ENCODE assay signal across 8 cellular contexts in the genomic region with DNA sequence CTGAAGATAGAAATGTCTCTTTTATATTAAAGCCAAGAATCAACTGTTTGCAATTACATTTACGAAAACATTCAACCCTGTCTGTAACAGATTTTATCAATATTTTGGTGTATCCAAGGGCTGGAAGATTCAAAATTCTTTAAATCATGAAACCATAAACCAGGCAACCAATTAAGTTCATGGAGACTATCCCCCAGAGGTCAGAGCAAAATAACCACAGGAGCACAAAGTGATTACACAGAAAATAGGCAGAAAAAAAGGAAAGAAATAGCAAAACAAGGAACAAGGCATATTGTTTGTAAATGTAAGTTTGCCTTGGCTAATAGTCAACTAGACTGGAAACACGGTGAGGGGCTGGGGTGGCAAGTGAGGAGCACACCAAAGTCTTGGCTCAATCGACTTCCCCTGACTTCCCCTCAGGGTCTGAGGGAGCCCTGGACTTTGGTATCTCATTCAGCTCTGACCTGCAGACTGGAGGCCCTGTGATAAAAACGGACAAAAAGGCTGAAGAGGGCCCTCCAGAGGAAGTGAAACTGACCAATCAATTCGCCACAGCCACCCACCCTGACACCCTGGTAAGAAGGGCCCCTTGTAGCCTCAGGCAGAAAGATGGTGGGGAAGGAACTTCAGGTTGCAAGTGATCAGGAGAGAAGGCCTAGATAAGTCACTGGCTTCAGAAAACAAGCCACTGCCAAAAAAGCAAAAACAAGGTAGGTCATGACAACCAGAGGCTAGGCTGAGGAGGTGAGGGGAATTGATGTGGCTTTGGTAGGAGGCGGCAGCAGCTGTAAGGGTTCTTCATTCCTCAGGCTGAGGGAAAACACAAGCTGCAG. TPM values are rescaled to one million over a fixed set of nuclear protein-coding genes. Genes with fewer than 3 reads are reported as not detected.
DNase-seq lines count a peak whose midpoint lies in the region; ATAC-seq, FAIRE-seq and TF ChIP-seq lines count a peak whose summit lies in the region.

No MANE protein-coding gene starts in this region.

- peak overlapping the region; percentile 89; the same call in 1 of the 2 replicates for H3K9ac ChIP-seq in KMS-11
- H3K9ac ChIP-seq in endothelial cell of umbilical vein (replicated peaks; ENCODE audit: extremely low read depth, insufficient read depth, low read length) = no peak overlapping the region
- H3K9ac ChIP-seq in neural cell (ENCODE audit: low read length) = peak overlapping the region; percentile 96

- no peak for TF ChIP-seq CTCF in A673 (conservative IDR thresholded peaks at IDR 0.05; ENCODE audit: low read depth, low read length)
- TF ChIP-seq CTCF in KMS-11 (conservative IDR thresholded peaks at IDR 0.05; ENCODE audit: low read depth, low read length) = no peak
- no peak for TF ChIP-seq CTCF in endothelial cell of umbilical vein (IDR thresholded peaks at IDR 0.05; ENCODE audit: extremely low read depth in 1 of 2, insufficient read depth in 1 of 2, low read depth in 1 of 2, low read length in 2 of 2)
- TF ChIP-seq CTCF in neural cell (IDR thresholded peaks at IDR 0.05; ENCODE audit: poor library complexity, severe bottlenecking) = no peak

- H3K27ac ChIP-seq in A673 (ENCODE audit: low read depth, low read length, poor library complexity, severe bottlenecking) (peak overlapping the region; percentile 97), KMS-11 (peak overlapping the region; percentile 63), endothelial cell of umbilical vein (ENCODE audit: insufficient read depth, low read depth, low read length) (no peak overlapping the region), neural cell (ENCODE audit: low read length) (peak overlapping the region; percentile 93)

- H3K4me1 Mint-ChIP-seq in activated CD4-positive, alpha-beta memory T cell treated with anti-CD3 and anti-CD28 coated beads, Interleukin-2, amount 10 ng/mL, durations not matched to agents 7 days and 5 days = peaks cover 79% of the 10 kb centered on the region

- H3K36me3 Mint-ChIP-seq in activated CD4-positive, alpha-beta memory T cell treated with anti-CD3 and anti-CD28 coated beads, Interleukin-2, amount 10 ng/mL, durations not matched to agents 7 days and 5 days (ENCODE audit: low read depth) = peaks cover 22% of the 10 kb centered on the region

- no peaks in the 10 kb centered on the region for H3K27me3 Mint-ChIP-seq in activated CD4-positive, alpha-beta memory T cell treated with anti-CD3 and anti-CD28 coated beads, Interleukin-2, amount 10 ng/mL, durations not matched to agents 7 days and 5 days

- H3K79me2 ChIP-seq in KMS-11 (ENCODE audit: insufficient read depth, low read depth) (peaks cover 66% of the 10 kb centered on the region), endothelial cell of umbilical vein (ENCODE audit: control insufficient read depth, insufficient read depth, low read length) (peaks cover 18% of the 10 kb centered on the region), neural cell (replicated peaks; ENCODE audit: insufficient read depth, low read length) (peaks cover 70% of the 10 kb centered on the region)

- peak overlapping the region; percentile 58 for H3K4me2 ChIP-seq in KMS-11
- no peak overlapping the region for H3K4me2 ChIP-seq in endothelial cell of umbilical vein (ENCODE audit: insufficient read depth, low read length)
- peak overlapping the region; percentile 86 for H3K4me2 ChIP-seq in neural cell (ENCODE audit: low read length)

- TF ChIP-seq RAD21 in neural cell (conservative IDR thresholded peaks at IDR 0.05) = no peak

- no peaks in the 10 kb centered on the region for H3K9me2 ChIP-seq in neural cell (ENCODE audit: insufficient read depth, low read length)

- CTCF ChIA-PET in A673 (lab: Charles Lee) = interaction anchor here (0.9 kb wide), 1 partner anchor 216 kb away, joined by 3 read pairs; no protein-coding TSS in a partner anchor
- CTCF ChIA-PET in activated CD4-positive, alpha-beta memory T cell treated with anti-CD3 and anti-CD28 coated beads, Interleukin-2, amount 10 ng/mL, durations not matched to agents 7 days and 5 days (lab: Charles Lee) = interaction anchor here (0.7 to 4.3 kb wide), 12 partner anchors 9 to 260 kb away, joined by 3 to 37 read pairs (median 6); no protein-coding TSS in a partner anchor
- CTCF ChIA-PET in endothelial cell of umbilical vein (lab: Charles Lee) = interaction anchor here (1.4 to 4.8 kb wide), 4 partner anchors 26 to 306 kb away, joined by 3 to 38 read pairs (median 18); a partner anchor contains a TSS

- H3K4me3 Mint-ChIP-seq in activated CD4-positive, alpha-beta memory T cell treated with anti-CD3 and anti-CD28 coated beads, Interleukin-2, amount 10 ng/mL, durations not matched to agents 7 days and 5 days = peak overlapping the region; percentile 90

- dilution Hi-C loops in endothelial cell of umbilical vein (cut with MboI; ENCODE audit: extremely low pct_ligation_motif_present, low sequenced_read_pairs) = no loop called here

- peak; percentile 40 for ATAC-seq in GM18909 (IDR thresholded peaks at IDR 0.05; ENCODE audit: poor library complexity, unreplicated experiment)

- no peaks in the 10 kb centered on the region for H3F3A ChIP-seq in neural cell (ENCODE audit: insufficient read depth, low read length, poor library complexity, severe bottlenecking)

- no peaks in the 10 kb centered on the region for H3K9me1 ChIP-seq in endothelial cell of umbilical vein (replicated peaks; ENCODE audit: control insufficient read depth, extremely low read depth, insufficient read depth, low read length)

- intact Hi-C loops in A673 (cut with micrococcal nuclease; ENCODE audit: unreplicated experiment) (loop anchor here (2.0 to 5.0 kb wide), 2 partner anchors 80 to 124 kb away; no protein-coding TSS in a partner anchor), endothelial cell of umbilical vein (cut with micrococcal nuclease) (loop anchor here (5.0 kb wide), 2 partner anchors 59 to 84 kb away; no protein-coding TSS in a partner anchor)

- DNase-seq in A673 (ENCODE audit: low spot score) = peak; percentile 28
- DNase-seq in activated CD4-positive, alpha-beta memory T cell treated with anti-CD3 and anti-CD28 coated beads, Interleukin-2, amount 10 ng/mL, durations not matched to agents 7 days and 5 days = peak; percentile 35
- no peak for DNase-seq in endothelial cell of umbilical vein (ENCODE audit: low read depth, low spot score)
- DNase-seq in mucosa of gallbladder (ENCODE audit: low spot score) = no peak
- DNase-seq in GDM1 (lab: John Stamatoyannopoulos, UW) = no peak

- H4K20me1 ChIP-seq in KMS-11 (ENCODE audit: insufficient read depth) (no peaks in the 10 kb centered on the region), endothelial cell of umbilical vein (replicated peaks; ENCODE audit: control insufficient read depth, extremely low read depth, insufficient read depth, low read length) (no peaks in the 10 kb centered on the region), neural cell (ENCODE audit: insufficient read depth) (no peaks in the 10 kb centered on the region)

- no peak for TF ChIP-seq POLR2A in endothelial cell of umbilical vein (IDR thresholded peaks at IDR 0.05; ENCODE audit: low read depth, low read length)

- no peak for FAIRE-seq in endothelial cell of umbilical vein (lab: Jason Lieb, UNC)

- H3K4me3 ChIP-seq in A673 (ENCODE audit: low read depth, low read length, poor library complexity, severe bottlenecking) (peak overlapping the region; percentile 72), KMS-11 (IDR thresholded peaks at IDR 0.05; ENCODE audit: insufficient read depth, low read depth, low read length) (no peak overlapping the region), endothelial cell of umbilical vein (replicated peaks in 1 of 3; ENCODE audit: insufficient read depth in 1 of 3, low read depth in 1 of 3, low read length in 3 of 3) (no peak overlapping the region), neural cell (ENCODE audit: low read length) (peak overlapping the region; percentile 86)

- peaks cover 4% of the 10 kb centered on the region for H3K9me3 Mint-ChIP-seq in activated CD4-positive, alpha-beta memory T cell treated with anti-CD3 and anti-CD28 coated beads, Interleukin-2, amount 10 ng/mL, durations not matched to agents 7 days and 5 days

- no peaks in the 10 kb centered on the region for H3K27me3 ChIP-seq in A673 (replicated peaks; ENCODE audit: insufficient read depth, low read depth, low read length, poor library complexity)
- no peaks in the 10 kb centered on the region for H3K27me3 ChIP-seq in KMS-11 (ENCODE audit: insufficient read depth, low read depth)
- no peaks in the 10 kb centered on the region for H3K27me3 ChIP-seq in endothelial cell of umbilical vein (ENCODE audit: control insufficient read depth in 2 of 2, insufficient read depth in 2 of 2, low read length in 2 of 2)
- no peaks in the 10 kb centered on the region for H3K27me3 ChIP-seq in neural cell (ENCODE audit: insufficient read depth, low read depth, low read length)

- no peak for TF ChIP-seq EP300 in neural cell (conservative IDR thresholded peaks at IDR 0.05; ENCODE audit: poor library complexity, severe bottlenecking)

- H3K36me3 ChIP-seq in A673 (ENCODE audit: insufficient read depth, low read length, poor library complexity, severe bottlenecking) (no peaks in the 10 kb centered on the region), KMS-11 (ENCODE audit: insufficient read depth) (no peaks in the 10 kb centered on the region), endothelial cell of umbilical vein (ENCODE audit: control insufficient read depth in 2 of 2, extremely low read depth in 1 of 2, insufficient read depth in 2 of 2, low read length in 2 of 2) (no peaks in the 10 kb centered on the region), neural cell (ENCODE audit: insufficient read depth, low read length) (no peaks in the 10 kb centered on the region)

- no TSS peak for BruUV-seq in A673 (replicated peaks; lab: Mats Ljungman, UMichigan)
- TSS peak; percentile 19 for BruUV-seq in endothelial cell of umbilical vein (replicated peaks; lab: Mats Ljungman, UMichigan)

- POLR2A ChIA-PET in A673 (lab: Charles Lee; ENCODE audit: low non-redundant PET) (interaction anchor here (0.6 kb wide), 1 partner anchor 20 kb away, joined by 3 read pairs; no protein-coding TSS in a partner anchor), endothelial cell of umbilical vein (lab: Charles Lee) (no interaction called here)
- POLR2A ChIA-PET in activated CD4-positive, alpha-beta memory T cell treated with anti-CD3 and anti-CD28 coated beads, Interleukin-2, amount 10 ng/mL, durations not matched to agents 7 days and 5 days (lab: Charles Lee) = interaction anchor here (0.7 to 6.3 kb wide), 16 partner anchors 9 to 323 kb away, joined by 3 to 58 read pairs (median 6); a partner anchor contains a TSS

- H3K4me1 ChIP-seq in A673 (ENCODE audit: insufficient read depth, low read length, poor library complexity, severe bottlenecking) (peaks cover 36% of the 10 kb centered on the region), KMS-11 (ENCODE audit: low read depth, poor library complexity, severe bottlenecking) (peaks cover 33% of the 10 kb centered on the region), endothelial cell of umbilical vein (ENCODE audit: control insufficient read depth, extremely low read depth, insufficient read depth, low read length) (peaks cover 17% of the 10 kb centered on the region)

- H3K9me3 ChIP-seq in A673 (ENCODE audit: low read depth, low read length, poor library complexity, severe bottlenecking) = no peaks in the 10 kb centered on the region
- H3K9me3 ChIP-seq in endothelial cell of umbilical vein (replicated peaks; ENCODE audit: control insufficient read depth, insufficient read depth, low read length) = no peaks in the 10 kb centered on the region
- H3K9me3 ChIP-seq in neural cell (ENCODE audit: low read length) = no peaks in the 10 kb centered on the region

- H2AFZ ChIP-seq in KMS-11 (ENCODE audit: low read depth) (no peak overlapping the region), endothelial cell of umbilical vein (ENCODE audit: low read depth, low read length) (no peak overlapping the region), neural cell (ENCODE audit: low read depth, low read length) (no peak overlapping the region)

- peak overlapping the region; percentile 77 for H3K27ac Mint-ChIP-seq in activated CD4-positive, alpha-beta memory T cell treated with anti-CD3 and anti-CD28 coated beads, Interleukin-2, amount 10 ng/mL, durations not matched to agents 7 days and 5 days

RNA-seq across cellular contexts. Expression of a gene that starts 1.9 kb away (rescaled TPM):
- total RNA-seq in A673 (2021) (71.9 and 81.7 TPM in 2 replicates), endothelial cell of umbilical vein (20.6 and 21.3 TPM in 2 replicates), mucosa of gallbladder (54.6 TPM)
- total RNA-seq in activated CD4-positive, alpha-beta memory T cell treated with anti-CD3 and anti-CD28 coated beads, Interleukin-2, amount 10 ng/mL, durations not matched to agents 7 days and 5 days = 10 to 100 TPM; 36.4 to 43.0 TPM
- polyA plus RNA-seq in endothelial cell of umbilical vein (9.0 and 10.3 TPM in 2 replicates), neural cell (10.7 and 11.2 TPM in 2 replicates)
- polyA plus RNA-seq in endothelial cell of umbilical vein (2011; cell fraction: cytosol; rRNA removed) = 7.1 and 7.5 TPM in 2 replicates
- 27.4 and 30.1 TPM in 2 replicates for polyA plus RNA-seq in endothelial cell of umbilical vein (2011; cell fraction: nucleus; rRNA removed)
- polyA plus RNA-seq in endothelial cell of umbilical vein (2012) = 10.3 and 11.9 TPM in 2 replicates
- polyA minus RNA-seq in endothelial cell of umbilical vein (25.1 and 26.4 TPM in 2 replicates), neural cell (37.5 and 59.8 TPM in 2 replicates)
- polyA minus RNA-seq in endothelial cell of umbilical vein (2011; cell fraction: cytosol; rRNA and poly(A)+ RNA removed) = 6.1 TPM
- 33.2 and 46.9 TPM in 2 replicates for polyA minus RNA-seq in endothelial cell of umbilical vein (2011; cell fraction: nucleus; rRNA and poly(A)+ RNA removed)

RNA-seq across cellular contexts. Expression of a gene that starts 47.7 kb away (rescaled TPM):
- total RNA-seq in A673 (2021) (153 and 160 TPM in 2 replicates), endothelial cell of umbilical vein (128 and 130 TPM in 2 replicates), mucosa of gallbladder (73.9 TPM)
- total RNA-seq in activated CD4-positive, alpha-beta memory T cell treated with anti-CD3 and anti-CD28 coated beads, Interleukin-2, amount 10 ng/mL, durations not matched to agents 7 days and 5 days = 10 to 100 TPM; 60.1 to 62.8 TPM
- polyA plus RNA-seq in endothelial cell of umbilical vein (29.1 and 34.2 TPM in 2 replicates), neural cell (85.9 and 87.2 TPM in 2 replicates)
- 47.4 and 49.2 TPM in 2 replicates for polyA plus RNA-seq in endothelial cell of umbilical vein (2011; cell fraction: cytosol; rRNA removed)
- 32.4 and 35.7 TPM in 2 replicates for polyA plus RNA-seq in endothelial cell of umbilical vein (2011; cell fraction: nucleus; rRNA removed)
- 52.6 and 63.5 TPM in 2 replicates for polyA plus RNA-seq in endothelial cell of umbilical vein (2012)
- polyA minus RNA-seq in endothelial cell of umbilical vein (167 and 180 TPM in 2 replicates), neural cell (306 and 311 TPM in 2 replicates)
- 43.7 TPM for polyA minus RNA-seq in endothelial cell of umbilical vein (2011; cell fraction: cytosol; rRNA and poly(A)+ RNA removed)
- polyA minus RNA-seq in endothelial cell of umbilical vein (2011; cell fraction: nucleus; rRNA and poly(A)+ RNA removed) = 31.8 and 46.3 TPM in 2 replicates

Comparison
In these comparisons a context has a peak if more than half of its experiments do, and no peak if none do; other contexts are left out.
1. DNase-seq: peak in A673 (single experiment) and activated CD4-positive, alpha-beta memory T cell treated with anti-CD3 and anti-CD28 coated beads, Interleukin-2, amount 10 ng/mL, durations not matched to agents 7 days and 5 days (single experiment); none in endothelial cell of umbilical vein (single experiment), mucosa of gallbladder (single experiment) and GDM1 (single experiment).
2. H3K4me3 ChIP-seq: peak in A673 (single experiment) and neural cell (single experiment); none in KMS-11 (single experiment) and endothelial cell of umbilical vein (0 of 3).